In genomic region chr6:138038148-138038870, GRCh38 we compare ENCODE assay signal across 1 cellular context.
TF ChIP-seq lines count a peak whose summit lies in the region.

No MANE protein-coding gene starts in this region.

TF ChIP-seq in GM23338, 12 proteins besides CTCF, POLR2A, EP300 and RAD21 (continued from another document):
- TF ChIP-seq REST (IDR thresholded peaks at IDR 0.05; ENCODE audit: unreplicated experiment) = no peak
TF ChIP-seq in GM23338: peak in this region for 0.
